In genomic region chr21:45381036-45381787, GRCh38 we compare ENCODE assay signal across 2 cellular contexts.
TF ChIP-seq lines count a peak whose summit lies in the region.

No MANE protein-coding gene starts in this region.

TF ChIP-seq in IMR-90, 13 proteins besides CTCF, POLR2A, EP300 and RAD21 (continued from another document):
- TF ChIP-seq MAZ (IDR thresholded peaks at IDR 0.05; ENCODE audit: borderline replicate concordance, low read depth, low read length) (no peak), NFE2L2 (IDR thresholded peaks at IDR 0.05; ENCODE audit: low read depth, low read length) (no peak), CEBPB (IDR thresholded peaks at IDR 0.05; ENCODE audit: low read depth, low read length) (no peak), CHD1 (IDR thresholded peaks at IDR 0.05; ENCODE audit: low read depth, low read length) (no peak), USF2 (IDR thresholded peaks at IDR 0.05; ENCODE audit: low read depth, low read length) (no peak), BHLHE40 (IDR thresholded peaks at IDR 0.05; ENCODE audit: low read depth, low read length) (no peak), MAFK (IDR thresholded peaks at IDR 0.05; ENCODE audit: low read depth, low read length) (no peak), RCOR1 (IDR thresholded peaks at IDR 0.05; ENCODE audit: insufficient replicate concordance, low read length) (no peak), ELK1 (IDR thresholded peaks at IDR 0.05; ENCODE audit: borderline replicate concordance, low read depth, low read length) (no peak)

TF ChIP-seq in WTC11, 78 proteins besides CTCF, POLR2A, EP300 and RAD21 (continued from another document):
- TF ChIP-seq IRF1 (CRISPR knock-in tag; IDR thresholded peaks at IDR 0.05) = no peak
- TF ChIP-seq E2F4 (CRISPR knock-in tag; IDR thresholded peaks at IDR 0.05; ENCODE audit: borderline replicate concordance, low read depth) = no peak
- no peak for TF ChIP-seq USF2 (CRISPR knock-in tag; IDR thresholded peaks at IDR 0.05)
- TF ChIP-seq CREM (CRISPR knock-in tag; IDR thresholded peaks at IDR 0.05) = no peak
- no peak for TF ChIP-seq GABPB1 (CRISPR knock-in tag; IDR thresholded peaks at IDR 0.05)
- TF ChIP-seq NR2C2 (CRISPR knock-in tag; IDR thresholded peaks at IDR 0.05) = no peak
- TF ChIP-seq ZNF138 (CRISPR knock-in tag; conservative IDR thresholded peaks at IDR 0.05) = no peak
- no peak for TF ChIP-seq ZMAT4 (CRISPR knock-in tag; IDR thresholded peaks at IDR 0.05)
- no peak for TF ChIP-seq SOX15 (CRISPR knock-in tag; IDR thresholded peaks at IDR 0.05)
- TF ChIP-seq NFYB (CRISPR knock-in tag; conservative IDR thresholded peaks at IDR 0.05; ENCODE audit: low read depth) = no peak
- no peak for TF ChIP-seq CREB1 (CRISPR knock-in tag; IDR thresholded peaks at IDR 0.05)
- TF ChIP-seq EMX1 (CRISPR knock-in tag; IDR thresholded peaks at IDR 0.05) = no peak
- no peak for TF ChIP-seq SP1 (CRISPR knock-in tag; conservative IDR thresholded peaks at IDR 0.05)
